Comparison of ENCODE assay signal across 9 cellular contexts in genomic region chr11:10488121-10488580, GRCh38. TPM values are rescaled to one million over a fixed set of nuclear protein-coding genes. Genes with fewer than 3 reads are reported as not detected.
DNase-seq lines count a peak whose midpoint lies in the region; ATAC-seq, FAIRE-seq and TF ChIP-seq lines count a peak whose summit lies in the region.
"Had no signal": no experiment of that assay in that cellular context is flagged by ENCODE, and none has a peak within 500 bp of the region (broad histone marks: within the 10 kb centered on the region; RNA-seq: fewer than 3 reads in every experiment).

No MANE protein-coding gene starts in this region.

- no peak for TF ChIP-seq POLR2A in tibial nerve (IDR thresholded peaks at IDR 0.05)

- no peaks in the 10 kb centered on the region for H3K4me1 ChIP-seq in CD8-positive, alpha-beta memory T cell (ENCODE audit: insufficient read depth, low read length)
- H3K4me1 ChIP-seq in naive thymus-derived CD4-positive, alpha-beta T cell (ENCODE audit: control insufficient read depth in 2 of 2, insufficient read depth in 2 of 2, low read length in 2 of 2), result no peaks in the 10 kb centered on the region
- H3K4me1 ChIP-seq in tibial nerve, result peaks cover 0 to 12% (median 8%) of the 10 kb centered on the region in 4 donors

- POLR2A ChIA-PET in CD8-positive, alpha-beta memory T cell (lab: Charles Lee), result no interaction called here
- POLR2A ChIA-PET in MCF 10A (lab: Yijun Ruan, JAX), result interaction anchor here (0.6 to 5.2 kb wide), 36 partner anchors 9 to 1173 kb away, joined by 3 to 75 read pairs (median 4); partner anchors contain the start of genes AMPD3, CTR9, EIF4G2 and RNF141
- POLR2A ChIA-PET in naive thymus-derived CD4-positive, alpha-beta T cell (lab: Charles Lee), result interaction anchor here (0.8 kb wide), 1 partner anchor 21 kb away, joined by 6 read pairs; no protein-coding TSS in a partner anchor

- H3K27ac ChIP-seq in CD8-positive, alpha-beta memory T cell (ENCODE audit: low read depth, low read length), result no peak overlapping the region
- no peak overlapping the region for H3K27ac ChIP-seq in naive thymus-derived CD4-positive, alpha-beta T cell (ENCODE audit: low read depth, low read length)
- no peak overlapping the region for H3K27ac ChIP-seq in tibial nerve

- WGBS in tibial nerve, 2 donors, result 72 to 77% methylated on average over 10 of the region's 10 CpGs

- CTCF ChIA-PET in CD8-positive, alpha-beta memory T cell (lab: Charles Lee), result interaction anchor here (0.8 to 1.0 kb wide), 2 partner anchors 53 to 82 kb away, joined by 3 read pairs; partner anchors contain the start of gene RNF141
- CTCF ChIA-PET in MCF 10A (lab: Yijun Ruan, JAX), result interaction anchor here (0.7 to 2.9 kb wide), 11 partner anchors 16 to 184 kb away, joined by 3 to 13 read pairs (median 4); partner anchors contain the start of genes AMPD3 and RNF141
- CTCF ChIA-PET in naive thymus-derived CD4-positive, alpha-beta T cell (lab: Charles Lee), result interaction anchor here (0.6 to 1.5 kb wide), 2 partner anchors 10 to 75 kb away, joined by 3 read pairs; no protein-coding TSS in a partner anchor

- FAIRE-seq in frontal cortex (lab: Jason Lieb, UNC), result no peak

- TF ChIP-seq EP300 in tibial nerve (IDR thresholded peaks at IDR 0.05), result no peak

- H3K9me3 ChIP-seq in CD8-positive, alpha-beta memory T cell (ENCODE audit: low read length), result no peaks in the 10 kb centered on the region
- H3K9me3 ChIP-seq in naive thymus-derived CD4-positive, alpha-beta T cell (ENCODE audit: control insufficient read depth in 2 of 3, low read length in 3 of 3), result no peaks in the 10 kb centered on the region
- H3K9me3 ChIP-seq in tibial nerve, result no peaks in the 10 kb centered on the region

- TF ChIP-seq CTCF in MCF 10A (IDR thresholded peaks at IDR 0.05; ENCODE audit: unreplicated experiment) (no peak), tibial nerve (IDR thresholded peaks at IDR 0.05) (no peak)

- H3K36me3 Mint-ChIP-seq in CD8-positive, alpha-beta memory T cell, result peaks cover 0 to 87% (median 17%) of the 10 kb centered on the region in 3 donors
- peaks cover 3% of the 10 kb centered on the region for H3K36me3 Mint-ChIP-seq in MCF 10A (ENCODE audit: insufficient read depth, unreplicated experiment)
- peaks cover 18 to 45% (median 28%) of the 10 kb centered on the region in 5 donors for H3K36me3 Mint-ChIP-seq in naive thymus-derived CD4-positive, alpha-beta T cell

- H3K27me3 Mint-ChIP-seq in CD8-positive, alpha-beta memory T cell, result no peaks in the 10 kb centered on the region
- no peaks in the 10 kb centered on the region for H3K27me3 Mint-ChIP-seq in MCF 10A (ENCODE audit: insufficient read depth, unreplicated experiment)
- H3K27me3 Mint-ChIP-seq in naive thymus-derived CD4-positive, alpha-beta T cell, result no peaks in the 10 kb centered on the region

- H3K4me1 Mint-ChIP-seq in CD8-positive, alpha-beta memory T cell, result peaks cover 10 to 18% (median 12%) of the 10 kb centered on the region in 3 donors
- H3K4me1 Mint-ChIP-seq in MCF 10A (ENCODE audit: insufficient read depth, unreplicated experiment), result peaks cover 23% of the 10 kb centered on the region
- peaks cover 4 to 23% (median 8%) of the 10 kb centered on the region in 7 donors for H3K4me1 Mint-ChIP-seq in naive thymus-derived CD4-positive, alpha-beta T cell

- H3K4me3 ChIP-seq in CD8-positive, alpha-beta memory T cell (ENCODE audit: low read length), result no peak overlapping the region
- H3K4me3 ChIP-seq in naive thymus-derived CD4-positive, alpha-beta T cell (ENCODE audit: low read length), result no peak overlapping the region
- no peak overlapping the region for H3K4me3 ChIP-seq in tibial nerve

- H3K27me3 ChIP-seq in CD8-positive, alpha-beta memory T cell (ENCODE audit: insufficient read depth, low read length, poor library complexity, severe bottlenecking), result no peaks in the 10 kb centered on the region
- no peaks in the 10 kb centered on the region for H3K27me3 ChIP-seq in naive thymus-derived CD4-positive, alpha-beta T cell (ENCODE audit: control insufficient read depth in 2 of 2, insufficient read depth in 2 of 2, low read length in 2 of 2)
- H3K27me3 ChIP-seq in tibial nerve, result no peaks in the 10 kb centered on the region

- H3K27ac Mint-ChIP-seq in CD8-positive, alpha-beta memory T cell, result peak overlapping the region in 7 of 8 donors; percentile 7 to 91 (median 86)
- H3K27ac Mint-ChIP-seq in MCF 10A (ENCODE audit: low read depth, unreplicated experiment), result peak overlapping the region; percentile 96
- H3K27ac Mint-ChIP-seq in naive thymus-derived CD4-positive, alpha-beta T cell, result peak overlapping the region in 7 of 9 donors; percentile 39 to 84 (median 78)

- H3K4me3 Mint-ChIP-seq in CD8-positive, alpha-beta memory T cell, result no peak overlapping the region
- H3K4me3 Mint-ChIP-seq in MCF 10A (ENCODE audit: unreplicated experiment), result peak overlapping the region; percentile 64
- peak overlapping the region in 1 of 10 donors; percentile 29 for H3K4me3 Mint-ChIP-seq in naive thymus-derived CD4-positive, alpha-beta T cell

- intact Hi-C loops in MCF 10A (cut with micrococcal nuclease), result no loop called here
- intact Hi-C loops in naive thymus-derived CD4-positive, alpha-beta T cell (cut with micrococcal nuclease), result no loop called here

- no peak for DNase-seq in CD8-positive, alpha-beta memory T cell
- DNase-seq in HPDE6-E6E7 (ENCODE audit: extremely low spot score), result peak; percentile 92
- peak; percentile 84 for DNase-seq in MCF 10A (ENCODE audit: unreplicated experiment)
- DNase-seq in naive thymus-derived CD4-positive, alpha-beta T cell, result no peak
- no peak for DNase-seq in NCI-H1930 (lab: John Stamatoyannopoulos, UW)
- no peak for DNase-seq in NCI-H748 treated with DMSO at 0.1 percent for 48 hours (lab: John Stamatoyannopoulos, UW)
- no peak for DNase-seq in tibial nerve (ENCODE audit: low spot score in 2 of 2)
- DNase-seq in frontal cortex (ENCODE audit: low spot score in 2 of 2), result no peak
- DNase-seq: NCI-H526 had no signal

- ATAC-seq in naive thymus-derived CD4-positive, alpha-beta T cell, result no peak

- BruUV-seq in MCF 10A (replicated peaks; lab: Mats Ljungman, UMichigan), result no TSS peak

- H3K36me3 ChIP-seq in CD8-positive, alpha-beta memory T cell (ENCODE audit: insufficient read depth, low read length), result peaks cover 19% of the 10 kb centered on the region
- H3K36me3 ChIP-seq in naive thymus-derived CD4-positive, alpha-beta T cell (ENCODE audit: control insufficient read depth in 2 of 3, insufficient read depth in 3 of 3, low read length in 3 of 3), result peaks cover 0 to 94% (median 12%) of the 10 kb centered on the region in 3 experiments
- H3K36me3 ChIP-seq in tibial nerve, result peaks cover 0 to 3% (median 0%) of the 10 kb centered on the region in 3 donors

- H3K9me3 Mint-ChIP-seq in CD8-positive, alpha-beta memory T cell, result no peaks in the 10 kb centered on the region
- H3K9me3 Mint-ChIP-seq in MCF 10A (ENCODE audit: unreplicated experiment), result no peaks in the 10 kb centered on the region
- H3K9me3 Mint-ChIP-seq in naive thymus-derived CD4-positive, alpha-beta T cell, result no peaks in the 10 kb centered on the region

RNA-seq across cellular contexts. Expression of gene AMPD3, which starts 33.1 kb away (rescaled TPM):
- total RNA-seq in CD8-positive, alpha-beta memory T cell, result 10 to 100 TPM; 10.8 to 12.2 TPM
- 12.0 TPM for polyA plus RNA-seq in CD8-positive, alpha-beta memory T cell
- total RNA-seq in MCF 10A (2022), result 5.0 and 5.4 TPM in 2 replicates
- total RNA-seq in naive thymus-derived CD4-positive, alpha-beta T cell, result 10 to 100 TPM; 23.9 to 35.1 (median 30.4) TPM
- 10 to 100 TPM; 12.9 to 17.8 TPM for polyA plus RNA-seq in naive thymus-derived CD4-positive, alpha-beta T cell
- total RNA-seq in tibial nerve, result 1 to 10 TPM; 1.0 to 8.7 (median 3.7) TPM
- 0.82 TPM for total RNA-seq in frontal cortex

RNA-seq across cellular contexts. Expression of gene RNF141, which starts 52.8 kb away (rescaled TPM):
- 10 to 100 TPM; 19.6 to 20.0 TPM for total RNA-seq in CD8-positive, alpha-beta memory T cell
- polyA plus RNA-seq in CD8-positive, alpha-beta memory T cell, result 19.2 TPM
- total RNA-seq in MCF 10A (2022), result 28.4 and 41.8 TPM in 2 replicates
- 10 to 100 TPM; 11.9 to 22.7 (median 17.3) TPM for total RNA-seq in naive thymus-derived CD4-positive, alpha-beta T cell
- 10 to 100 TPM; 15.5 to 26.6 TPM for polyA plus RNA-seq in naive thymus-derived CD4-positive, alpha-beta T cell
- total RNA-seq in tibial nerve, result 10 to 100 TPM; 27.6 to 49.2 (median 40.5) TPM
- 76.6 TPM for total RNA-seq in frontal cortex

Comparison
In these comparisons a context has a peak if more than half of its experiments do, and no peak if none do; other contexts are left out.
1. DNase-seq: peak in HPDE6-E6E7 (single experiment) and MCF 10A (single experiment); none in CD8-positive, alpha-beta memory T cell (0 of 5), naive thymus-derived CD4-positive, alpha-beta T cell (0 of 9), NCI-H1930 (0 of 2), NCI-H748 treated with DMSO at 0.1 percent for 48 hours (single experiment), tibial nerve (0 of 2) and frontal cortex (0 of 2).
2. Peak in every context shown above with its lines, with median percentiles within 50 percentile points of each other: H3K27ac Mint-ChIP-seq.